In the genomic region with DNA sequence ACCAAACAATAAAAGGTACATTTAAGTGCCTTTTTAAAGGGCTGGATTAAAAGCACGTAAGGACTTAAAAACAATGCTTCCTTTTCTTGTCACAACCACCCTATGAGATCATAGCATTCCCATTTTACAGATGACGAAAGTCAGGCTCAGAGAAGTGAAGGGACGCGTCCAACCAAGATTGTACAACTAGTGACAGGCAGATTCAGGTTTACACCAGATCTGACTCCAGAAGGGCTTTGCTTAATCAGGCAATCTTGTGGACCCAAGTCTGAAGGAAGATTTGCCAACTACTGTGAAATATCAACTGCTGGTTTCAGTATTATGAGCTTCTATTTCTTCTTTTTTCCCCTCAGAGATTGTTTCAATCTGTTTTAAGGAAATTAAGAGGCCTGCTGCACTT, we compare ENCODE assay signal across 10 cellular contexts. TPM values are rescaled to one million over a fixed set of nuclear protein-coding genes. Genes with fewer than 3 reads are reported as not detected.
A peak's percentile ranks its signal among the peaks of the same experiment; 100 is the strongest.
DNase-seq lines count a peak whose midpoint lies in the region; ATAC-seq, FAIRE-seq and TF ChIP-seq lines count a peak whose summit lies in the region.
"Had no signal": no experiment of that assay in that cellular context is flagged by ENCODE, and none has a peak within 500 bp of the region (broad histone marks: within the 10 kb centered on the region; RNA-seq: fewer than 3 reads in every experiment).

No MANE protein-coding gene starts in this region.

- FAIRE-seq in D721Med (lab: Jason Lieb, UNC): no peak
- FAIRE-seq: A204.1, keratinocyte had no signal

- POLR2A ChIA-PET in Panc1 (lab: Charles Lee): no interaction called here

- TF ChIP-seq POLR2A in spleen (IDR thresholded peaks at IDR 0.05): no peak

- H3K4me3 ChIP-seq in Panc1 (ENCODE audit: low read depth in 2 of 2, low read length in 2 of 2): peak overlapping the region; percentile 65 to 76
- H3K4me3 ChIP-seq in right cardiac atrium (ENCODE audit: low read length): peak overlapping the region; percentile 92
- H3K4me3 ChIP-seq in spleen: peak overlapping the region; percentile 52 to 84 (median 71)
- H3K4me3 ChIP-seq in H7 (ENCODE audit: insufficient read depth, low read depth, low read length): no peak overlapping the region

- H3K9me3 ChIP-seq in Panc1 (ENCODE audit: control insufficient read depth, insufficient read depth, low read depth, low read length) (no peaks in the 10 kb centered on the region), right cardiac atrium (ENCODE audit: control insufficient read depth, low read length) (no peaks in the 10 kb centered on the region), spleen (no peaks in the 10 kb centered on the region)

- H3K27me3 ChIP-seq in Panc1 (ENCODE audit: control insufficient read depth, insufficient read depth, low read length) (peaks cover 3% of the 10 kb centered on the region; the same call in 1 of the 2 replicates), right cardiac atrium (ENCODE audit: control insufficient read depth, insufficient read depth) (no peaks in the 10 kb centered on the region), spleen (replicated peaks in 1 of 7) (no peaks in the 10 kb centered on the region), H7 (ENCODE audit: control insufficient read depth, insufficient read depth, low read length) (peaks cover 20% of the 10 kb centered on the region; the same call in 1 of the 2 replicates)

- H3K27ac ChIP-seq in Panc1 (ENCODE audit: low read length): no peak overlapping the region
- H3K27ac ChIP-seq in right cardiac atrium (ENCODE audit: low read length): no peak overlapping the region
- peak overlapping the region; percentile 80 to 91 (median 86) for H3K27ac ChIP-seq in spleen

- CTCF ChIA-PET in Panc1 (lab: Charles Lee): no interaction called here

- H3K36me3 ChIP-seq in Panc1 (ENCODE audit: control insufficient read depth, insufficient read depth, low read length) (no peaks in the 10 kb centered on the region; the same call in 1 of the 2 replicates), spleen (no peaks in the 10 kb centered on the region), H7 (replicated peaks; ENCODE audit: control insufficient read depth, insufficient read depth, low read length) (no peaks in the 10 kb centered on the region)

- BruUV-seq in Panc1 (replicated peaks; lab: Mats Ljungman, UMichigan): no TSS peak

- no peak for ATAC-seq in Panc1
- no peak for ATAC-seq in right cardiac atrium
- ATAC-seq in left lobe of liver: no peak

- in situ Hi-C loops in Panc1 (cut with HindIII; ENCODE audit: low pct_unique_long_range_greater_than_20kb, low sequenced_read_pairs): no loop called here

- peak; percentile 48 for DNase-seq in DMS53 (lab: John Stamatoyannopoulos, UW)
- DNase-seq in DMS53 treated with DMSO at 0.1 percent for 48 hours (lab: John Stamatoyannopoulos, UW; ENCODE audit: unreplicated experiment): no peak
- DNase-seq in Panc1 (ENCODE audit: low read depth, low spot score): no peak
- no peak for DNase-seq in right cardiac atrium
- DNase-seq in spleen: no peak
- no peak for DNase-seq in H7
- no peak for DNase-seq in D721Med (ENCODE audit: insufficient read length, low spot score)
- no peak for DNase-seq in left lobe of liver (ENCODE audit: low spot score)

- peaks cover 3% of the 10 kb centered on the region; the same call in 1 of the 2 replicates for H3K4me1 ChIP-seq in Panc1 (ENCODE audit: control insufficient read depth, insufficient read depth, low read length)
- peaks cover 2% of the 10 kb centered on the region for H3K4me1 ChIP-seq in right cardiac atrium (ENCODE audit: control insufficient read depth, insufficient read depth, low read length)
- peaks cover 20 to 66% (median 49%) of the 10 kb centered on the region in 6 donors for H3K4me1 ChIP-seq in spleen

- intact Hi-C loops in Panc1 (cut with micrococcal nuclease; ENCODE audit: unreplicated experiment): no loop called here
- intact Hi-C loops in right cardiac atrium (cut with DNase I): no loop called here
- intact Hi-C loops in spleen (cut with DNase I; ENCODE audit: low total_unique reads): no loop called here

- no peak for TF ChIP-seq CTCF in Panc1 (IDR thresholded peaks at IDR 0.05)
- TF ChIP-seq CTCF in spleen (IDR thresholded peaks at IDR 0.05 in 8 of 11, conservative IDR thresholded peaks at IDR 0.05 in 3 of 11): no peak
- TF ChIP-seq CTCF in D721Med (IDR thresholded peaks at IDR 0.05; ENCODE audit: insufficient read depth, missing control alignments): no peak

- 53% methylated on average over 4 of the region's 4 CpGs for WGBS in right cardiac atrium
- 21 to 66% (median 46%) methylated on average over 4 of the region's 4 CpGs for WGBS in spleen, 5 donors

RNA-seq across cellular contexts. Expression of a gene that starts 0.9 kb away (rescaled TPM):
- total RNA-seq in Panc1 (2021; ENCODE audit: unreplicated experiment) (5.4 TPM), right cardiac atrium (10 to 100 TPM; 22.5 to 29.9 (median 24.5) TPM), spleen (10 to 100 TPM; 16.8 to 29.0 (median 21.1) TPM), left lobe of liver (3.8 TPM)
- polyA plus RNA-seq in Panc1 (2012; ENCODE audit: insufficient read length): 2.2 TPM
- polyA plus RNA-seq in right cardiac atrium (16.6 TPM), spleen (1 to 10 TPM; 4.4 to 6.3 (median 5.9) TPM)
- total RNA-seq in H7 (2014; rRNA removed; shearing (Covaris generic)): 2.3 and 3.0 TPM in 2 replicates

RNA-seq across cellular contexts. Expression of a gene that starts 40.1 kb away (rescaled TPM):
- total RNA-seq in Panc1 (2021; ENCODE audit: unreplicated experiment) (not detected), right cardiac atrium (10 to 100 TPM in 3 of 4 donors, 1 to 10 TPM in 1; 6.8 to 13.2 (median 11.4) TPM), spleen (10 to 100 TPM in 2 of 7 donors, 1 to 10 TPM in 5; 4.2 to 13.6 (median 7.3) TPM), left lobe of liver (0.33 TPM)
- not detected for polyA plus RNA-seq in Panc1 (2012; ENCODE audit: insufficient read length)
- polyA plus RNA-seq in right cardiac atrium (9.8 TPM), spleen (1 to 10 TPM; 1.7 to 5.0 (median 2.1) TPM)
- 6.5 and 9.0 TPM in 2 replicates for total RNA-seq in H7 (2014; rRNA removed; shearing (Covaris generic))

Comparison
In these comparisons a context has a peak if more than half of its experiments do, and no peak if none do; other contexts are left out.
1. H3K27ac ChIP-seq: peak in spleen (8 of 8); none in Panc1 (single experiment) and right cardiac atrium (single experiment).